ENCODE assay signal across 10 cellular contexts in the genomic region with DNA sequence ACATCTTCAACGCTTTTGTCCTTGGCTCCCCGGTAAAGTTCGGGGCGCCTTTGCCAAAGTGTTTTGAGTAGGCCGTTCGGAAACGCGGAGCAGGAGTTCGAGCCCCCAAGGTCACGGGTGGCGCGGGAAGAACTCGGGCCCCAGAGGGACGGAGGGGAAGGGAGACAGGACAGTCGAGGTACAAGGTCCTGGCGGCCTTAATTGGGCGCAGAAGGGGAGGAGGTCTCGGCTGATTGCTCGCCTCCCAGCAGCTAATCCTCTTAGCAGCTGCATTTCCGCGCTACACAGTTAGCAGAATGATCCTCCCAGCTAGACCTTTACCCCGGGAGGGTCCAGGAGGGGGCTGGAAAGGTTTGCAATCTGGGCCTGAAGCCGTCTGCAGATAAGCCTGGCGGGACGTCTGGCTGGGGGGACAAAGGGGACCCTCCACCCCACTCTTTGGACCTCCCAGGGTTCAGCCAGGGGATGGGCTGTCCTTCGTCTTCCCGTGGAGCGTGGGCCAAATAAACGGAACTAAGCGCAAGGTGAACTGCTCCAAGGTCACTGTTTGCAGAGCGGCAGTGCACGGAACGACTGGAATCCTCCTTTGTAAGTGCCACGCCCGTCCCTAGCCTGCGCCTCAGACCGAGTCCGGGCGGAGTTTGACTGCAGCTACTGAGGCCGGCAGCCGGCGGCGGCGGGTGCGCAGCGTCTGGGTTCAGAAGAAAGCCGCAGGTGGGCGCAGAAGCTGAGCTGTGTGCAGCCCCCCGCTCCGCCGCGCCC. TPM values are rescaled to one million over a fixed set of nuclear protein-coding genes. Genes with fewer than 3 reads are reported as not detected.
A peak's percentile ranks its signal among the peaks of the same experiment; 100 is the strongest.
DNase-seq lines count a peak whose midpoint lies in the region; ATAC-seq and TF ChIP-seq lines count a peak whose summit lies in the region.
"Had no signal": no experiment of that assay in that cellular context is flagged by ENCODE, and none has a peak within 500 bp of the region (broad histone marks: within the 10 kb centered on the region; RNA-seq: fewer than 3 reads in every experiment).

No MANE protein-coding gene starts in this region.

- CTCF ChIA-PET in WTC11 (lab: Charles Lee), result interaction anchor here (0.5 to 1.2 kb wide), 2 partner anchors 34 to 74 kb away, joined by 3 read pairs; no protein-coding TSS in a partner anchor

- peaks cover 2% of the 10 kb centered on the region for H3K27me3 ChIP-seq in right cardiac atrium (ENCODE audit: control insufficient read depth, insufficient read depth)

- H3K27me3 Mint-ChIP-seq in T-helper 1 cell treated with Interleukin-12 subunit alpha and Interleukin-12 subunit beta and Interleukin-4 antibody, amounts not matched to agents 30 μg/mL and 1 μg/mL, for 36 hours (ENCODE audit: low read depth), result peaks cover 87% of the 10 kb centered on the region
- peaks cover 100% of the 10 kb centered on the region for H3K27me3 Mint-ChIP-seq in WTC11 (ENCODE audit: low read depth)

- no peaks in the 10 kb centered on the region for H3K4me1 ChIP-seq in right cardiac atrium (ENCODE audit: control insufficient read depth, insufficient read depth, low read length)

- H3K4me3 Mint-ChIP-seq in T-helper 1 cell treated with Interleukin-12 subunit alpha and Interleukin-12 subunit beta and Interleukin-4 antibody, amounts not matched to agents 30 μg/mL and 1 μg/mL, for 36 hours, result peak overlapping the region; percentile 90
- H3K4me3 Mint-ChIP-seq in WTC11, result peak overlapping the region; percentile 82

- H3K9me3 ChIP-seq in right cardiac atrium (ENCODE audit: control insufficient read depth, low read length), result no peaks in the 10 kb centered on the region

- H3K27ac ChIP-seq in right cardiac atrium (ENCODE audit: low read length), result no peak overlapping the region

- POLR2A ChIA-PET in WTC11 (lab: Charles Lee), result no interaction called here

- peak overlapping the region; percentile 49 for H3K27ac Mint-ChIP-seq in T-helper 1 cell treated with Interleukin-12 subunit alpha and Interleukin-12 subunit beta and Interleukin-4 antibody, amounts not matched to agents 30 μg/mL and 1 μg/mL, for 36 hours
- no peak overlapping the region for H3K27ac Mint-ChIP-seq in WTC11

- H3K36me3 Mint-ChIP-seq in T-helper 1 cell treated with Interleukin-12 subunit alpha and Interleukin-12 subunit beta and Interleukin-4 antibody, amounts not matched to agents 30 μg/mL and 1 μg/mL, for 36 hours (ENCODE audit: low read depth), result peaks cover 28% of the 10 kb centered on the region
- H3K36me3 Mint-ChIP-seq in WTC11, result no peaks in the 10 kb centered on the region

- peaks cover 30% of the 10 kb centered on the region for H3K4me1 Mint-ChIP-seq in T-helper 1 cell treated with Interleukin-12 subunit alpha and Interleukin-12 subunit beta and Interleukin-4 antibody, amounts not matched to agents 30 μg/mL and 1 μg/mL, for 36 hours (ENCODE audit: low read depth)
- H3K4me1 Mint-ChIP-seq in WTC11, result peaks cover 72% of the 10 kb centered on the region

- WGBS in right cardiac atrium, result 6% methylated on average over 52 of the region's 52 CpGs

- ATAC-seq in WTC11, result peak; percentile 52
- ATAC-seq in right cardiac atrium, result no peak
- ATAC-seq in HG02571 (IDR thresholded peaks at IDR 0.05; ENCODE audit: unreplicated experiment), result no peak

- no peak for TF ChIP-seq CTCF in WTC11 (IDR thresholded peaks at IDR 0.05)

- peak overlapping the region; percentile 27 for H3K4me3 ChIP-seq in right cardiac atrium (ENCODE audit: low read length)

- no peak for DNase-seq in T-helper 1 cell
- DNase-seq in WTC11 (ENCODE audit: low spot score), result peak; percentile 69
- DNase-seq in right cardiac atrium, result peak in 2 of 3 donors; percentile 55 to 57
- DNase-seq in stimulated activated CD8-positive, alpha-beta memory T cell treated with anti-CD3 and anti-CD28 coated beads, Interleukin-4, amount 100 ng/mL, for 48 hours, result peak; percentile 59
- no peak for DNase-seq in HuH-7.5 (ENCODE audit: low spot score)
- DNase-seq in NCI-H2029 treated with DMSO at 0.1 percent for 48 hours (lab: John Stamatoyannopoulos, UW), result no peak
- DNase-seq: DMS79 treated with DMSO at 0.1 percent for 48 hours, head of caudate nucleus had no signal

- intact Hi-C loops in right cardiac atrium (cut with DNase I), result loop anchor here (5.0 to 10.0 kb wide), 3 partner anchors 612 to 620 kb away; no protein-coding TSS in a partner anchor

- no peaks in the 10 kb centered on the region for H3K9me3 Mint-ChIP-seq in T-helper 1 cell treated with Interleukin-12 subunit alpha and Interleukin-12 subunit beta and Interleukin-4 antibody, amounts not matched to agents 30 μg/mL and 1 μg/mL, for 36 hours
- H3K9me3 Mint-ChIP-seq in WTC11, result no peaks in the 10 kb centered on the region

TF ChIP-seq in WTC11, 78 proteins besides CTCF, POLR2A, EP300 and RAD21 (continues in another document):
- 0 out of 2 replicates have a peak, but pooled peaks have one; percentile 16 for TF ChIP-seq ETV6 (CRISPR knock-in tag; IDR thresholded peaks at IDR 0.05)
- peak; percentile 45; the same call in 1 of the 2 replicates for TF ChIP-seq ESRRA (CRISPR knock-in tag; IDR thresholded peaks at IDR 0.05; ENCODE audit: borderline replicate concordance)
- TF ChIP-seq SOX15 (CRISPR knock-in tag; IDR thresholded peaks at IDR 0.05), result no peak
- 0 out of 2 replicates have a peak, but pooled peaks have one; percentile 55 for TF ChIP-seq FOXP1 (CRISPR knock-in tag; IDR thresholded peaks at IDR 0.05; ENCODE audit: borderline replicate concordance)
- TF ChIP-seq, protein P1, sequence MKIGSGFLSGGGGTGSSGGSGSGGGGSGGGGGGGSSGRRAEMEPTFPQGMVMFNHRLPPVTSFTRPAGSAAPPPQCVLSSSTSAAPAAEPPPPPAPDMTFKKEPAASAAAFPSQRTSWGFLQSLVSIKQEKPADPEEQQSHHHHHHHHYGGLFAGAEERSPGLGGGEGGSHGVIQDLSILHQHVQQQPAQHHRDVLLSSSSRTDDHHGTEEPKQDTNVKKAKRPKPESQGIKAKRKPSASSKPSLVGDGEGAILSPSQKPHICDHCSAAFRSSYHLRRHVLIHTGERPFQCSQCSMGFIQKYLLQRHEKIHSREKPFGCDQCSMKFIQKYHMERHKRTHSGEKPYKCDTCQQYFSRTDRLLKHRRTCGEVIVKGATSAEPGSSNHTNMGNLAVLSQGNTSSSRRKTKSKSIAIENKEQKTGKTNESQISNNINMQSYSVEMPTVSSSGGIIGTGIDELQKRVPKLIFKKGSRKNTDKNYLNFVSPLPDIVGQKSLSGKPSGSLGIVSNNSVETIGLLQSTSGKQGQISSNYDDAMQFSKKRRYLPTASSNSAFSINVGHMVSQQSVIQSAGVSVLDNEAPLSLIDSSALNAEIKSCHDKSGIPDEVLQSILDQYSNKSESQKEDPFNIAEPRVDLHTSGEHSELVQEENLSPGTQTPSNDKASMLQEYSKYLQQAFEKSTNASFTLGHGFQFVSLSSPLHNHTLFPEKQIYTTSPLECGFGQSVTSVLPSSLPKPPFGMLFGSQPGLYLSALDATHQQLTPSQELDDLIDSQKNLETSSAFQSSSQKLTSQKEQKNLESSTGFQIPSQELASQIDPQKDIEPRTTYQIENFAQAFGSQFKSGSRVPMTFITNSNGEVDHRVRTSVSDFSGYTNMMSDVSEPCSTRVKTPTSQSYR (CRISPR knock-in tag; IDR thresholded peaks at IDR 0.05), result 0 out of 2 replicates have a peak, but pooled peaks have one; percentile 23
- TF ChIP-seq, protein P2, sequence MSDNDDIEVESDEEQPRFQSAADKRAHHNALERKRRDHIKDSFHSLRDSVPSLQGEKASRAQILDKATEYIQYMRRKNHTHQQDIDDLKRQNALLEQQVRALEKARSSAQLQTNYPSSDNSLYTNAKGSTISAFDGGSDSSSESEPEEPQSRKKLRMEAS (CRISPR knock-in tag; IDR thresholded peaks at IDR 0.05), result no peak
- peak; percentile 81; the same call in 1 of the 2 replicates for TF ChIP-seq ZNF423 (CRISPR knock-in tag; IDR thresholded peaks at IDR 0.05)
- no peak for TF ChIP-seq NR2C2 (CRISPR knock-in tag; IDR thresholded peaks at IDR 0.05)
- TF ChIP-seq SP1 (CRISPR knock-in tag; conservative IDR thresholded peaks at IDR 0.05), result 0 out of 2 replicates have a peak, but pooled peaks have one; percentile 18
- no peak for TF ChIP-seq SMAD3 (CRISPR knock-in tag; IDR thresholded peaks at IDR 0.05; ENCODE audit: borderline replicate concordance)
- no peak for TF ChIP-seq GABPB1 (CRISPR knock-in tag; IDR thresholded peaks at IDR 0.05)
- TF ChIP-seq ZNF317 (CRISPR knock-in tag; IDR thresholded peaks at IDR 0.05; ENCODE audit: borderline replicate concordance, low read depth), result 0 out of 2 replicates have a peak, but pooled peaks have one; percentile 9
- TF ChIP-seq KAT7 (CRISPR knock-in tag; IDR thresholded peaks at IDR 0.05; ENCODE audit: borderline replicate concordance), result 0 out of 2 replicates have a peak, but pooled peaks have one; percentile 46
- TF ChIP-seq, protein P3, sequence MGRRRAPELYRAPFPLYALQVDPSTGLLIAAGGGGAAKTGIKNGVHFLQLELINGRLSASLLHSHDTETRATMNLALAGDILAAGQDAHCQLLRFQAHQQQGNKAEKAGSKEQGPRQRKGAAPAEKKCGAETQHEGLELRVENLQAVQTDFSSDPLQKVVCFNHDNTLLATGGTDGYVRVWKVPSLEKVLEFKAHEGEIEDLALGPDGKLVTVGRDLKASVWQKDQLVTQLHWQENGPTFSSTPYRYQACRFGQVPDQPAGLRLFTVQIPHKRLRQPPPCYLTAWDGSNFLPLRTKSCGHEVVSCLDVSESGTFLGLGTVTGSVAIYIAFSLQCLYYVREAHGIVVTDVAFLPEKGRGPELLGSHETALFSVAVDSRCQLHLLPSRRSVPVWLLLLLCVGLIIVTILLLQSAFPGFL (CRISPR knock-in tag; IDR thresholded peaks at IDR 0.05; ENCODE audit: borderline replicate concordance), result no peak
- TF ChIP-seq, protein P4, sequence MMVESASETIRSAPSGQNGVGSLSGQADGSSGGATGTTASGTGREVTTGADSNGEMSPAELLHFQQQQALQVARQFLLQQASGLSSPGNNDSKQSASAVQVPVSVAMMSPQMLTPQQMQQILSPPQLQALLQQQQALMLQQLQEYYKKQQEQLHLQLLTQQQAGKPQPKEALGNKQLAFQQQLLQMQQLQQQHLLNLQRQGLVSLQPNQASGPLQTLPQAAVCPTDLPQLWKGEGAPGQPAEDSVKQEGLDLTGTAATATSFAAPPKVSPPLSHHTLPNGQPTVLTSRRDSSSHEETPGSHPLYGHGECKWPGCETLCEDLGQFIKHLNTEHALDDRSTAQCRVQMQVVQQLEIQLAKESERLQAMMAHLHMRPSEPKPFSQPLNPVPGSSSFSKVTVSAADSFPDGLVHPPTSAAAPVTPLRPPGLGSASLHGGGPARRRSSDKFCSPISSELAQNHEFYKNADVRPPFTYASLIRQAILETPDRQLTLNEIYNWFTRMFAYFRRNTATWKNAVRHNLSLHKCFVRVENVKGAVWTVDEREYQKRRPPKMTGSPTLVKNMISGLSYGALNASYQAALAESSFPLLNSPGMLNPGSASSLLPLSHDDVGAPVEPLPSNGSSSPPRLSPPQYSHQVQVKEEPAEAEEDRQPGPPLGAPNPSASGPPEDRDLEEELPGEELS (CRISPR knock-in tag; IDR thresholded peaks at IDR 0.05), result peak; percentile 42; the same call in 1 of the 2 replicates
- no peak for TF ChIP-seq ZNF138 (CRISPR knock-in tag; conservative IDR thresholded peaks at IDR 0.05)

RNA-seq across cellular contexts. Expression of a gene that starts 7.2 kb away (rescaled TPM):
- total RNA-seq in WTC11 (2021) (0.76 to 1.4 TPM (median 1.1 TPM) in 3 replicates), right cardiac atrium (under 1 TPM in 3 of 4 donors, not detected in 1; 0.17 to 0.29 (median 0.17) TPM)
- polyA plus RNA-seq in right cardiac atrium, result 0.09 TPM

Comparison
In these comparisons a context has a peak if more than half of its experiments do, and no peak if none do; other contexts are left out.
1. DNase-seq: peak in WTC11 (single experiment), right cardiac atrium (2 of 3) and stimulated activated CD8-positive, alpha-beta memory T cell treated with anti-CD3 and anti-CD28 coated beads, Interleukin-4, amount 100 ng/mL, for 48 hours (single experiment); none in T-helper 1 cell (0 of 5), HuH-7.5 (single experiment) and NCI-H2029 treated with DMSO at 0.1 percent for 48 hours (single experiment).